1 cellular context compared by ENCODE assay signal in genomic region chr17:30831257-30831656, GRCh38.
TF ChIP-seq lines count a peak whose summit lies in the region.

No MANE protein-coding gene starts in this region.

TF ChIP-seq in K562, 482 proteins besides CTCF, POLR2A, EP300 and RAD21 (continued from another document and continues in another):
- TF ChIP-seq, protein P1, sequence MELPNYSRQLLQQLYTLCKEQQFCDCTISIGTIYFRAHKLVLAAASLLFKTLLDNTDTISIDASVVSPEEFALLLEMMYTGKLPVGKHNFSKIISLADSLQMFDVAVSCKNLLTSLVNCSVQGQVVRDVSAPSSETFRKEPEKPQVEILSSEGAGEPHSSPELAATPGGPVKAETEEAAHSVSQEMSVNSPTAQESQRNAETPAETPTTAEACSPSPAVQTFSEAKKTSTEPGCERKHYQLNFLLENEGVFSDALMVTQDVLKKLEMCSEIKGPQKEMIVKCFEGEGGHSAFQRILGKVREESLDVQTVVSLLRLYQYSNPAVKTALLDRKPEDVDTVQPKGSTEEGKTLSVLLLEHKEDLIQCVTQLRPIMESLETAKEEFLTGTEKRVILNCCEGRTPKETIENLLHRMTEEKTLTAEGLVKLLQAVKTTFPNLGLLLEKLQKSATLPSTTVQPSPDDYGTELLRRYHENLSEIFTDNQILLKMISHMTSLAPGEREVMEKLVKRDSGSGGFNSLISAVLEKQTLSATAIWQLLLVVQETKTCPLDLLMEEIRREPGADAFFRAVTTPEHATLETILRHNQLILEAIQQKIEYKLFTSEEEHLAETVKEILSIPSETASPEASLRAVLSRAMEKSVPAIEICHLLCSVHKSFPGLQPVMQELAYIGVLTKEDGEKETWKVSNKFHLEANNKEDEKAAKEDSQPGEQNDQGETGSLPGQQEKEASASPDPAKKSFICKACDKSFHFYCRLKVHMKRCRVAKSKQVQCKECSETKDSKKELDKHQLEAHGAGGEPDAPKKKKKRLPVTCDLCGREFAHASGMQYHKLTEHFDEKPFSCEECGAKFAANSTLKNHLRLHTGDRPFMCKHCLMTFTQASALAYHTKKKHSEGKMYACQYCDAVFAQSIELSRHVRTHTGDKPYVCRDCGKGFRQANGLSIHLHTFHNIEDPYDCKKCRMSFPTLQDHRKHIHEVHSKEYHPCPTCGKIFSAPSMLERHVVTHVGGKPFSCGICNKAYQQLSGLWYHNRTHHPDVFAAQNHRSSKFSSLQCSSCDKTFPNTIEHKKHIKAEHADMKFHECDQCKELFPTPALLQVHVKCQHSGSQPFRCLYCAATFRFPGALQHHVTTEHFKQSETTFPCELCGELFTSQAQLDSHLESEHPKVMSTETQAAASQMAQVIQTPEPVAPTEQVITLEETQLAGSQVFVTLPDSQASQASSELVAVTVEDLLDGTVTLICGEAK (IDR thresholded peaks at IDR 0.05), result no peak
- TF ChIP-seq, protein P1 (CRISPR knock-in tag; IDR thresholded peaks at IDR 0.05), result no peak
- TF ChIP-seq EHMT2 (IDR thresholded peaks at IDR 0.05) (peak; percentile 50; the same call in 1 of the 2 replicates), ZNF253 (CRISPR knock-in tag; conservative IDR thresholded peaks at IDR 0.05) (no peak), ZBTB9 (CRISPR knock-in tag; IDR thresholded peaks at IDR 0.05) (no peak), ZBED1 (IDR thresholded peaks at IDR 0.05) (no peak), MXD1 (CRISPR knock-in tag; IDR thresholded peaks at IDR 0.05; ENCODE audit: borderline replicate concordance, poor library complexity, severe bottlenecking) (no peak), ELF1 (tag; IDR thresholded peaks at IDR 0.05) (peak; percentile 3; the same call in 1 of the 2 replicates), SAFB2 (IDR thresholded peaks at IDR 0.05; ENCODE audit: borderline replicate concordance, low read depth, low read length, severe bottlenecking) (no peak), KLF6 (CRISPR knock-in tag; IDR thresholded peaks at IDR 0.05; ENCODE audit: borderline replicate concordance) (no peak), EWSR1 (IDR thresholded peaks at IDR 0.05; ENCODE audit: borderline replicate concordance, low read depth, partially characterized antibody) (no peak), NCOA4 (IDR thresholded peaks at IDR 0.05; ENCODE audit: partially characterized antibody) (no peak), ZNF316 (IDR thresholded peaks at IDR 0.05) (peak; percentile 62; the same call in 1 of the 2 replicates), CREB5 (CRISPR knock-in tag; IDR thresholded peaks at IDR 0.05) (no peak), ZNF184 (CRISPR knock-in tag; IDR thresholded peaks at IDR 0.05) (no peak), POLR2AphosphoS2 (IDR thresholded peaks at IDR 0.05; ENCODE audit: low read length) (no peak), E2F3 (CRISPR knock-in tag; IDR thresholded peaks at IDR 0.05) (no peak), GTF2A2 (tag; IDR thresholded peaks at IDR 0.05) (no peak), PURB (CRISPR knock-in tag; IDR thresholded peaks at IDR 0.05; ENCODE audit: low read depth) (no peak), HMBOX1 (IDR thresholded peaks at IDR 0.05) (no peak), TCFL5 (CRISPR knock-in tag; conservative IDR thresholded peaks at IDR 0.05) (no peak), IRF2 (CRISPR knock-in tag; IDR thresholded peaks at IDR 0.05) (no peak), TCF7 (IDR thresholded peaks at IDR 0.05; ENCODE audit: borderline replicate concordance) (no peak), TCF15 (CRISPR knock-in tag; IDR thresholded peaks at IDR 0.05) (no peak), ZBTB5 (IDR thresholded peaks at IDR 0.05) (no peak), NRF1 (conservative IDR thresholded peaks at IDR 0.05 in 1 of 2, IDR thresholded peaks at IDR 0.05 in 1 of 2) (no peak), SMAD3 (CRISPR knock-in tag; conservative IDR thresholded peaks at IDR 0.05) (no peak), NFIC (IDR thresholded peaks at IDR 0.05) (no peak), TBL1XR1 (IDR thresholded peaks at IDR 0.05; ENCODE audit: low read length in 2 of 2) (no peak), YBX1 (IDR thresholded peaks at IDR 0.05) (no peak), FOXP1 (CRISPR knock-in tag; IDR thresholded peaks at IDR 0.05) (no peak)
- TF ChIP-seq, protein P2, sequence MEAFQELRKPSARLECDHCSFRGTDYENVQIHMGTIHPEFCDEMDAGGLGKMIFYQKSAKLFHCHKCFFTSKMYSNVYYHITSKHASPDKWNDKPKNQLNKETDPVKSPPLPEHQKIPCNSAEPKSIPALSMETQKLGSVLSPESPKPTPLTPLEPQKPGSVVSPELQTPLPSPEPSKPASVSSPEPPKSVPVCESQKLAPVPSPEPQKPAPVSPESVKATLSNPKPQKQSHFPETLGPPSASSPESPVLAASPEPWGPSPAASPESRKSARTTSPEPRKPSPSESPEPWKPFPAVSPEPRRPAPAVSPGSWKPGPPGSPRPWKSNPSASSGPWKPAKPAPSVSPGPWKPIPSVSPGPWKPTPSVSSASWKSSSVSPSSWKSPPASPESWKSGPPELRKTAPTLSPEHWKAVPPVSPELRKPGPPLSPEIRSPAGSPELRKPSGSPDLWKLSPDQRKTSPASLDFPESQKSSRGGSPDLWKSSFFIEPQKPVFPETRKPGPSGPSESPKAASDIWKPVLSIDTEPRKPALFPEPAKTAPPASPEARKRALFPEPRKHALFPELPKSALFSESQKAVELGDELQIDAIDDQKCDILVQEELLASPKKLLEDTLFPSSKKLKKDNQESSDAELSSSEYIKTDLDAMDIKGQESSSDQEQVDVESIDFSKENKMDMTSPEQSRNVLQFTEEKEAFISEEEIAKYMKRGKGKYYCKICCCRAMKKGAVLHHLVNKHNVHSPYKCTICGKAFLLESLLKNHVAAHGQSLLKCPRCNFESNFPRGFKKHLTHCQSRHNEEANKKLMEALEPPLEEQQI (IDR thresholded peaks at IDR 0.05), result no peak
- TF ChIP-seq, protein P3, sequence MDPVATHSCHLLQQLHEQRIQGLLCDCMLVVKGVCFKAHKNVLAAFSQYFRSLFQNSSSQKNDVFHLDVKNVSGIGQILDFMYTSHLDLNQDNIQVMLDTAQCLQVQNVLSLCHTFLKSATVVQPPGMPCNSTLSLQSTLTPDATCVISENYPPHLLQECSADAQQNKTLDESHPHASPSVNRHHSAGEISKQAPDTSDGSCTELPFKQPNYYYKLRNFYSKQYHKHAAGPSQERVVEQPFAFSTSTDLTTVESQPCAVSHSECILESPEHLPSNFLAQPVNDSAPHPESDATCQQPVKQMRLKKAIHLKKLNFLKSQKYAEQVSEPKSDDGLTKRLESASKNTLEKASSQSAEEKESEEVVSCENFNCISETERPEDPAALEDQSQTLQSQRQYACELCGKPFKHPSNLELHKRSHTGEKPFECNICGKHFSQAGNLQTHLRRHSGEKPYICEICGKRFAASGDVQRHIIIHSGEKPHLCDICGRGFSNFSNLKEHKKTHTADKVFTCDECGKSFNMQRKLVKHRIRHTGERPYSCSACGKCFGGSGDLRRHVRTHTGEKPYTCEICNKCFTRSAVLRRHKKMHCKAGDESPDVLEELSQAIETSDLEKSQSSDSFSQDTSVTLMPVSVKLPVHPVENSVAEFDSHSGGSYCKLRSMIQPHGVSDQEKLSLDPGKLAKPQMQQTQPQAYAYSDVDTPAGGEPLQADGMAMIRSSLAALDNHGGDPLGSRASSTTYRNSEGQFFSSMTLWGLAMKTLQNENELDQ (CRISPR knock-in tag; IDR thresholded peaks at IDR 0.05; ENCODE audit: borderline replicate concordance), result no peak
- TF ChIP-seq, protein P4, sequence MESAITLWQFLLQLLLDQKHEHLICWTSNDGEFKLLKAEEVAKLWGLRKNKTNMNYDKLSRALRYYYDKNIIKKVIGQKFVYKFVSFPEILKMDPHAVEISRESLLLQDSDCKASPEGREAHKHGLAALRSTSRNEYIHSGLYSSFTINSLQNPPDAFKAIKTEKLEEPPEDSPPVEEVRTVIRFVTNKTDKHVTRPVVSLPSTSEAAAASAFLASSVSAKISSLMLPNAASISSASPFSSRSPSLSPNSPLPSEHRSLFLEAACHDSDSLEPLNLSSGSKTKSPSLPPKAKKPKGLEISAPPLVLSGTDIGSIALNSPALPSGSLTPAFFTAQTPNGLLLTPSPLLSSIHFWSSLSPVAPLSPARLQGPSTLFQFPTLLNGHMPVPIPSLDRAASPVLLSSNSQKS (CRISPR knock-in tag; IDR thresholded peaks at IDR 0.05), result no peak
